In genomic region chr19:21585491-21585890, GRCh38 we compare ENCODE assay signal across 17 cellular contexts.
DNase-seq lines count a peak whose midpoint lies in the region; ATAC-seq and TF ChIP-seq lines count a peak whose summit lies in the region.
"Had no signal": no experiment of that assay in that cellular context is flagged by ENCODE, and none has a peak within 500 bp of the region (broad histone marks: within the 10 kb centered on the region; RNA-seq: fewer than 3 reads in every experiment).

No MANE protein-coding gene starts in this region.

- no peak for ATAC-seq in activated naive CD4-positive, alpha-beta T cell treated with anti-CD3 and anti-CD28 coated beads, Interleukin-2, amount 50 U/mL, for 72 hours
- ATAC-seq in left lobe of liver (no peak), HG03439 (IDR thresholded peaks at IDR 0.05; ENCODE audit: unreplicated experiment) (no peak), GM21529 (IDR thresholded peaks at IDR 0.05; ENCODE audit: unreplicated experiment) (no peak)
- ATAC-seq: A549 had no signal

- H3K9ac ChIP-seq in Karpas-422 (ENCODE audit: low read length), result no peak overlapping the region

- no peak for DNase-seq in activated naive CD4-positive, alpha-beta T cell treated with anti-CD3 and anti-CD28 coated beads for 36 hours
- DNase-seq in activated naive CD4-positive, alpha-beta T cell treated with anti-CD3 and anti-CD28 coated beads, Interleukin-2, amount 50 U/mL, for 72 hours (ENCODE audit: low spot score in 2 of 2), result no peak
- peak; percentile 18 to 83 for DNase-seq in PC-9
- peak; percentile 44 for DNase-seq in left lobe of liver (ENCODE audit: low spot score)
- DNase-seq in stomach, result peak; percentile 39
- no peak for DNase-seq in Karpas-422
- DNase-seq: activated CD4-positive, alpha-beta memory T cell treated with anti-CD3 and anti-CD28 coated beads, Interleukin-2, amount 10 ng/mL, durations not matched to agents 7 days and 5 days; amniotic stem cell; C1 segment of cervical spinal cord; EL; NCI-H1694; NCI-H345; transverse colon had no signal

- H4K20me1 ChIP-seq in PC-9 (ENCODE audit: insufficient read depth) (no peaks in the 10 kb centered on the region), Karpas-422 (ENCODE audit: insufficient read depth, low read depth, low read length) (no peaks in the 10 kb centered on the region)

- POLR2A ChIA-PET in PC-9 (lab: Charles Lee; ENCODE audit: unreplicated experiment), result no interaction called here

- CTCF ChIA-PET in activated naive CD4-positive, alpha-beta T cell treated with anti-CD3 and anti-CD28 coated beads for 36 hours (lab: Charles Lee), result interaction anchor here (0.7 kb wide), 1 partner anchor 107 kb away, joined by 4 read pairs; no protein-coding TSS in a partner anchor
- CTCF ChIA-PET in PC-9 (lab: Charles Lee), result no interaction called here

- no peaks in the 10 kb centered on the region for H3K36me3 ChIP-seq in PC-9 (ENCODE audit: low read depth)
- no peaks in the 10 kb centered on the region for H3K36me3 ChIP-seq in stomach
- no peaks in the 10 kb centered on the region for H3K36me3 ChIP-seq in Karpas-422 (ENCODE audit: insufficient read depth, low read length)
- H3K36me3 ChIP-seq: transverse colon had no signal

- peaks cover 2% of the 10 kb centered on the region for H3K36me3 Mint-ChIP-seq in activated naive CD4-positive, alpha-beta T cell treated with anti-CD3 and anti-CD28 coated beads for 36 hours (ENCODE audit: low read depth)
- peaks cover 0 to 16% of the 10 kb centered on the region in 2 donors for H3K36me3 Mint-ChIP-seq in activated naive CD4-positive, alpha-beta T cell treated with anti-CD3 and anti-CD28 coated beads, Interleukin-2, amount 50 U/mL, for 72 hours

- TF ChIP-seq CTCF in PC-9 (conservative IDR thresholded peaks at IDR 0.05), result no peak
- TF ChIP-seq CTCF in stomach (IDR thresholded peaks at IDR 0.05), result no peak

- H3K4me2 ChIP-seq in PC-9 (peak overlapping the region; percentile 68), Karpas-422 (ENCODE audit: low read depth, low read length, poor library complexity, severe bottlenecking) (no peak overlapping the region)
- H3K4me2 ChIP-seq: A549 had no signal

- intact Hi-C loops in activated naive CD4-positive, alpha-beta T cell treated with anti-CD3 and anti-CD28 coated beads for 36 hours (cut with micrococcal nuclease), result no loop called here
- intact Hi-C loops in PC-9 (cut with micrococcal nuclease; ENCODE audit: unreplicated experiment) (no loop called here), stomach (cut with DNase I; ENCODE audit: low total_unique reads) (no loop called here)

- H3K9me2 ChIP-seq in PC-9 (ENCODE audit: insufficient read depth) (no peaks in the 10 kb centered on the region), Karpas-422 (replicated peaks; ENCODE audit: insufficient read depth, low read length) (no peaks in the 10 kb centered on the region)

- 34 to 70% (median 52%) methylated on average over 12 of the region's 12 CpGs for WGBS in stomach, 5 donors

- no peak for TF ChIP-seq POLR2A in stomach (IDR thresholded peaks at IDR 0.05)

- H3K4me1 Mint-ChIP-seq in activated naive CD4-positive, alpha-beta T cell treated with anti-CD3 and anti-CD28 coated beads for 36 hours (ENCODE audit: low read depth), result peaks cover 21% of the 10 kb centered on the region

- no peaks in the 10 kb centered on the region for H3K27me3 ChIP-seq in PC-9 (ENCODE audit: insufficient read depth, low read depth)
- H3K27me3 ChIP-seq in stomach, result peaks cover 0 to 24% (median 9%) of the 10 kb centered on the region in 3 donors
- no peaks in the 10 kb centered on the region for H3K27me3 ChIP-seq in Karpas-422 (ENCODE audit: low read length)
- H3K27me3 ChIP-seq: transverse colon had no signal

- no peaks in the 10 kb centered on the region for H3F3A ChIP-seq in PC-9 (ENCODE audit: insufficient read depth, low read depth)

- TF ChIP-seq EP300 in stomach (IDR thresholded peaks at IDR 0.05), result no peak

- H3K27me3 Mint-ChIP-seq in activated naive CD4-positive, alpha-beta T cell treated with anti-CD3 and anti-CD28 coated beads for 36 hours (ENCODE audit: low read depth), result no peaks in the 10 kb centered on the region
- H3K27me3 Mint-ChIP-seq: activated CD4-positive, alpha-beta memory T cell treated with anti-CD3 and anti-CD28 coated beads, Interleukin-2, amount 10 ng/mL, durations not matched to agents 7 days and 5 days had no signal

- H3K4me3 Mint-ChIP-seq in activated naive CD4-positive, alpha-beta T cell treated with anti-CD3 and anti-CD28 coated beads for 36 hours, result peak overlapping the region; percentile 47
- H3K4me3 Mint-ChIP-seq: activated CD4-positive, alpha-beta memory T cell treated with anti-CD3 and anti-CD28 coated beads, Interleukin-2, amount 10 ng/mL, durations not matched to agents 7 days and 5 days had no signal

- H3K79me2 ChIP-seq in PC-9 (ENCODE audit: low read depth) (no peaks in the 10 kb centered on the region), Karpas-422 (ENCODE audit: low read length) (no peaks in the 10 kb centered on the region)

- no peak overlapping the region for H3K27ac Mint-ChIP-seq in activated naive CD4-positive, alpha-beta T cell treated with anti-CD3 and anti-CD28 coated beads for 36 hours
- H3K27ac Mint-ChIP-seq in activated naive CD4-positive, alpha-beta T cell treated with anti-CD3 and anti-CD28 coated beads, Interleukin-2, amount 50 U/mL, for 72 hours, result no peak overlapping the region
- H3K27ac Mint-ChIP-seq: activated CD4-positive, alpha-beta memory T cell treated with anti-CD3 and anti-CD28 coated beads, Interleukin-2, amount 10 ng/mL, durations not matched to agents 7 days and 5 days; activated T-cell treated with anti-CD3 and anti-CD28 coated beads, Interleukin-2, amount 50 U/mL, for 72 hours had no signal

- H3K4me1 ChIP-seq in PC-9 (replicated peaks; ENCODE audit: insufficient read depth) (peaks cover 7% of the 10 kb centered on the region; the same call in 1 of the 2 replicates), stomach (peaks cover 0 to 28% (median 14%) of the 10 kb centered on the region in 4 donors), Karpas-422 (ENCODE audit: low read length) (no peaks in the 10 kb centered on the region)
- H3K4me1 ChIP-seq: A549 had no signal

- H2AFZ ChIP-seq in PC-9 (peak overlapping the region; percentile 78), Karpas-422 (ENCODE audit: low read length) (no peak overlapping the region)

- peaks cover 3% of the 10 kb centered on the region for H3K9me3 Mint-ChIP-seq in activated naive CD4-positive, alpha-beta T cell treated with anti-CD3 and anti-CD28 coated beads for 36 hours
- peaks cover 5 to 10% of the 10 kb centered on the region in 2 donors for H3K9me3 Mint-ChIP-seq in activated naive CD4-positive, alpha-beta T cell treated with anti-CD3 and anti-CD28 coated beads, Interleukin-2, amount 50 U/mL, for 72 hours

- H3K4me3 ChIP-seq in PC-9, result peak overlapping the region; percentile 59; the same call in 1 of the 2 replicates
- peak overlapping the region in 3 of 4 donors; percentile 63 to 73 (median 67) for H3K4me3 ChIP-seq in stomach
- no peak overlapping the region for H3K4me3 ChIP-seq in Karpas-422 (ENCODE audit: low read length)
- H3K4me3 ChIP-seq: A549 had no signal

- H3K9me3 ChIP-seq in PC-9 (ENCODE audit: insufficient read depth, low read depth) (no peaks in the 10 kb centered on the region; the same call in 1 of the 2 replicates), stomach (peaks cover 0 to 60% (median 0%) of the 10 kb centered on the region in 4 donors), Karpas-422 (ENCODE audit: low read length) (peaks cover 5% of the 10 kb centered on the region; the same call in 1 of the 2 replicates)
- H3K9me3 ChIP-seq: A549, transverse colon had no signal

- BruUV-seq in PC-9 (replicated peaks; lab: Mats Ljungman, UMichigan), result TSS peak; percentile 42

- H3K27ac ChIP-seq in PC-9 (peak overlapping the region; percentile 72), stomach (peak overlapping the region in 2 of 5 donors; percentile 50 to 59), Karpas-422 (ENCODE audit: low read length) (no peak overlapping the region)
- H3K27ac ChIP-seq: A549 had no signal

Comparison
In these comparisons a context has a peak if more than half of its experiments do, and no peak if none do; other contexts are left out.
1. DNase-seq: peak in PC-9 (2 of 2), left lobe of liver (single experiment) and stomach (single experiment); none in activated naive CD4-positive, alpha-beta T cell treated with anti-CD3 and anti-CD28 coated beads for 36 hours (single experiment), activated naive CD4-positive, alpha-beta T cell treated with anti-CD3 and anti-CD28 coated beads, Interleukin-2, amount 50 U/mL, for 72 hours (0 of 2) and Karpas-422 (single experiment).